In the genomic region with DNA sequence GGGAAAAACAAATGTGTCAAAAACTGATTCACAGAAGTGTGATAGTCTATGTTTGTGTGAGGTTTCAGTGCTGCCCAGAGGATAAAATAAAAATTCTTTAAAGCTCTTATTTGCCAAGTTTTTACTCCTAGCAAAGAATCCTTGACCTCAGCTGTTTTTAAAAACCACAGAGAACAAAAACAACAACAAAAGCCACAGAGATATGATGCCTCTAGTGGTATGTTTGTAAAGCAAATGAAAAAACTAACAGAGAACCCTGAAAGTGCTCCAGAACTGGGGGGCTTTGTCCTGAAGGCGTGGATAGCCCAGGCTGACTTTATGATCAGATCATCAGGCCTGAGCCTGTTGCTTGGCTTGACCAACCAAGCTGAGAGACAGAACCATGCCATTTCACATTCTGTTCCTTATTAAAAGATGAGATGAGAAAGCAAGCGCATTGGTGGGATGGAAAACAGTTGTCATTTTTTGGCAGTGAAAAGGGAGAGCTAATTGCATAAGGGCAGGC, we compare ENCODE assay signal across 1 cellular context.
TF ChIP-seq lines count a peak whose summit lies in the region.

No MANE protein-coding gene starts in this region.

TF ChIP-seq in HepG2, 621 proteins besides CTCF, POLR2A, EP300 and RAD21 (continued from another document):
- TF ChIP-seq, protein P1, sequence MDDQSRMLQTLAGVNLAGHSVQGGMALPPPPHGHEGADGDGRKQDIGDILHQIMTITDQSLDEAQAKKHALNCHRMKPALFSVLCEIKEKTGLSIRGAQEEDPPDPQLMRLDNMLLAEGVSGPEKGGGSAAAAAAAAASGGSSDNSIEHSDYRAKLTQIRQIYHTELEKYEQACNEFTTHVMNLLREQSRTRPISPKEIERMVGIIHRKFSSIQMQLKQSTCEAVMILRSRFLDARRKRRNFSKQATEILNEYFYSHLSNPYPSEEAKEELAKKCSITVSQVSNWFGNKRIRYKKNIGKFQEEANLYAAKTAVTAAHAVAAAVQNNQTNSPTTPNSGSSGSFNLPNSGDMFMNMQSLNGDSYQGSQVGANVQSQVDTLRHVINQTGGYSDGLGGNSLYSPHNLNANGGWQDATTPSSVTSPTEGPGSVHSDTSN (CRISPR knock-in tag; IDR thresholded peaks at IDR 0.05; ENCODE audit: borderline replicate concordance): no peak
- TF ChIP-seq, protein P2, sequence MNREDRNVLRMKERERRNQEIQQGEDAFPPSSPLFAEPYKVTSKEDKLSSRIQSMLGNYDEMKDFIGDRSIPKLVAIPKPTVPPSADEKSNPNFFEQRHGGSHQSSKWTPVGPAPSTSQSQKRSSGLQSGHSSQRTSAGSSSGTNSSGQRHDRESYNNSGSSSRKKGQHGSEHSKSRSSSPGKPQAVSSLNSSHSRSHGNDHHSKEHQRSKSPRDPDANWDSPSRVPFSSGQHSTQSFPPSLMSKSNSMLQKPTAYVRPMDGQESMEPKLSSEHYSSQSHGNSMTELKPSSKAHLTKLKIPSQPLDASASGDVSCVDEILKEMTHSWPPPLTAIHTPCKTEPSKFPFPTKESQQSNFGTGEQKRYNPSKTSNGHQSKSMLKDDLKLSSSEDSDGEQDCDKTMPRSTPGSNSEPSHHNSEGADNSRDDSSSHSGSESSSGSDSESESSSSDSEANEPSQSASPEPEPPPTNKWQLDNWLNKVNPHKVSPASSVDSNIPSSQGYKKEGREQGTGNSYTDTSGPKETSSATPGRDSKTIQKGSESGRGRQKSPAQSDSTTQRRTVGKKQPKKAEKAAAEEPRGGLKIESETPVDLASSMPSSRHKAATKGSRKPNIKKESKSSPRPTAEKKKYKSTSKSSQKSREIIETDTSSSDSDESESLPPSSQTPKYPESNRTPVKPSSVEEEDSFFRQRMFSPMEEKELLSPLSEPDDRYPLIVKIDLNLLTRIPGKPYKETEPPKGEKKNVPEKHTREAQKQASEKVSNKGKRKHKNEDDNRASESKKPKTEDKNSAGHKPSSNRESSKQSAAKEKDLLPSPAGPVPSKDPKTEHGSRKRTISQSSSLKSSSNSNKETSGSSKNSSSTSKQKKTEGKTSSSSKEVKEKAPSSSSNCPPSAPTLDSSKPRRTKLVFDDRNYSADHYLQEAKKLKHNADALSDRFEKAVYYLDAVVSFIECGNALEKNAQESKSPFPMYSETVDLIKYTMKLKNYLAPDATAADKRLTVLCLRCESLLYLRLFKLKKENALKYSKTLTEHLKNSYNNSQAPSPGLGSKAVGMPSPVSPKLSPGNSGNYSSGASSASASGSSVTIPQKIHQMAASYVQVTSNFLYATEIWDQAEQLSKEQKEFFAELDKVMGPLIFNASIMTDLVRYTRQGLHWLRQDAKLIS (CRISPR knock-in tag; IDR thresholded peaks at IDR 0.05): no peak
- TF ChIP-seq MATR3 (CRISPR knock-in tag; IDR thresholded peaks at IDR 0.05) (no peak), ZNF10 (CRISPR knock-in tag; IDR thresholded peaks at IDR 0.05; ENCODE audit: borderline replicate concordance, low read depth) (no peak), NFE2L1 (CRISPR knock-in tag; IDR thresholded peaks at IDR 0.05; ENCODE audit: borderline replicate concordance) (no peak), ZNF543 (CRISPR knock-in tag; IDR thresholded peaks at IDR 0.05) (no peak), TEAD3 (CRISPR knock-in tag; optimal IDR thresholded peaks at IDR 0.05; ENCODE audit: borderline replicate concordance) (no peak), LCORL (IDR thresholded peaks at IDR 0.05) (no peak), LCORL (CRISPR knock-in tag; IDR thresholded peaks at IDR 0.05) (no peak), KDM6A (CRISPR knock-in tag; IDR thresholded peaks at IDR 0.05; ENCODE audit: low read depth) (no peak)
- TF ChIP-seq, protein P3, sequence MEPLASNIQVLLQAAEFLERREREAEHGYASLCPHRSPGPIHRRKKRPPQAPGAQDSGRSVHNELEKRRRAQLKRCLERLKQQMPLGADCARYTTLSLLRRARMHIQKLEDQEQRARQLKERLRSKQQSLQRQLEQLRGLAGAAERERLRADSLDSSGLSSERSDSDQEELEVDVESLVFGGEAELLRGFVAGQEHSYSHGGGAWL (CRISPR knock-in tag; IDR thresholded peaks at IDR 0.05): no peak
- TF ChIP-seq, protein P4, sequence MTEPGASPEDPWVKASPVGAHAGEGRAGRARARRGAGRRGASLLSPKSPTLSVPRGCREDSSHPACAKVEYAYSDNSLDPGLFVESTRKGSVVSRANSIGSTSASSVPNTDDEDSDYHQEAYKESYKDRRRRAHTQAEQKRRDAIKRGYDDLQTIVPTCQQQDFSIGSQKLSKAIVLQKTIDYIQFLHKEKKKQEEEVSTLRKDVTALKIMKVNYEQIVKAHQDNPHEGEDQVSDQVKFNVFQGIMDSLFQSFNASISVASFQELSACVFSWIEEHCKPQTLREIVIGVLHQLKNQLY (CRISPR knock-in tag; IDR thresholded peaks at IDR 0.05): no peak
- TF ChIP-seq, protein P5, sequence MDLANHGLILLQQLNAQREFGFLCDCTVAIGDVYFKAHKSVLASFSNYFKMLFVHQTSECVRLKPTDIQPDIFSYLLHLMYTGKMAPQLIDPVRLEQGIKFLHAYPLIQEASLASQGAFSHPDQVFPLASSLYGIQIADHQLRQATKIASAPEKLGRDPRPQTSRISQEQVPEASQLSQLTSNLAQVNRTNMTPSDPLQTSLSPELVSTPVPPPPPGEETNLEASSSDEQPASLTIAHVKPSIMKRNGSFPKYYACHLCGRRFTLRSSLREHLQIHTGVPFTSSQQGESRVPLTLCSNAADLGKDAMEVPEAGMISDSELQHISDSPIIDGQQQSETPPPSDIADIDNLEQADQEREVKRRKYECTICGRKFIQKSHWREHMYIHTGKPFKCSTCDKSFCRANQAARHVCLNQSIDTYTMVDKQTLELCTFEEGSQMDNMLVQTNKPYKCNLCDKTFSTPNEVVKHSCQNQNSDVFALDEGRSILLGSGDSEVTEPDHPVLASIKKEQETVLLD (CRISPR knock-in tag; IDR thresholded peaks at IDR 0.05; ENCODE audit: low read depth): no peak
